In the genomic region with DNA sequence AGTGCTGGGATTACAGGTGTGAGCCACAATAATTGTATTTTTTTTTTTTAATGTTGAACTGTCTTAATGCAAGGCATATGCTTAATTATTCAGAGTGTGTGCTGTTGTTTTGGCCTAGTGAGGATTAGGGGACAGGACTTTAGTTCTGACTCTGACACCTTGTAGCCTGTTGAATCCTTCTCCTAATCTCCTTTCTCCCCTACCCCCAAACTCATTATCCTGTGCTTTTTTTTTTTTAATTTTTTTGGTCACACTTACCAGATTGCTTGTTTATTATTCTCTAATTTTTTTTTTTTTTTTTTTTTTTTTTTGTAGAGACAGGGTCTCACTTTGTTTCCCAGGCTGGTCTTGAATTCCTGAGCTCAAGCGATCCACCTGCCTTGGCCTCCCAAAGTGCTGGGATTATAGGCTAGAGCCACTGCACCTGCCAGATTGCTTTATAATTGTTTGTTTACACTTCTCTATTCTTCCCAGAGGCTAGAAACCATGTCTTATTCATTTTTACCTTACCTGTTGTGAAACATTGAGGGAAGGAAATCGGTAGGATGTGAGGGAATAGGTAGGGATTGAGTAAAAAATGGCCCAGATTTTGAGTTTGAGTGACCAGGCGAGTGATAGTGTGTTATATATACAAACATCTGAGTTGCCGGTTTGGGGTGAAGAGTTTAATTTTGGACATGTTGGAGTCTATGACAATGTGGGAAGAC, we compare ENCODE assay signal across 13 cellular contexts. TPM values are rescaled to one million over a fixed set of nuclear protein-coding genes. Genes with fewer than 3 reads are reported as not detected.
DNase-seq lines count a peak whose midpoint lies in the region; ATAC-seq and TF ChIP-seq lines count a peak whose summit lies in the region.
"Had no signal": no experiment of that assay in that cellular context is flagged by ENCODE, and none has a peak within 500 bp of the region (broad histone marks: within the 10 kb centered on the region; RNA-seq: fewer than 3 reads in every experiment).

No MANE protein-coding gene starts in this region.

- no peaks in the 10 kb centered on the region for H3K36me3 Mint-ChIP-seq in activated naive CD4-positive, alpha-beta T cell treated with anti-CD3 and anti-CD28 coated beads, Interleukin-2, amount 50 U/mL, for 72 hours

- H3K27ac ChIP-seq in RWPE2 (ENCODE audit: poor library complexity, severe bottlenecking) (peak overlapping the region; percentile 79), esophagus (ENCODE audit: low read depth in 2 of 2, low read length in 1 of 2) (peak overlapping the region; percentile 16 to 44)
- H3K27ac ChIP-seq: gastrocnemius medialis had no signal

- H3K9me3 ChIP-seq in RWPE2 (ENCODE audit: severe bottlenecking) = no peaks in the 10 kb centered on the region
- no peaks in the 10 kb centered on the region for H3K9me3 ChIP-seq in esophagus (ENCODE audit: control insufficient read depth in 2 of 2, insufficient read depth in 1 of 2, low read depth in 1 of 2, low read length in 1 of 2)
- H3K9me3 ChIP-seq: gastrocnemius medialis had no signal

- H3K27me3 ChIP-seq in RWPE2 (ENCODE audit: insufficient read depth, poor library complexity, severe bottlenecking) (no peaks in the 10 kb centered on the region), esophagus (ENCODE audit: control insufficient read depth in 1 of 2, insufficient read depth in 2 of 2, low read length in 2 of 2) (no peaks in the 10 kb centered on the region)
- H3K27me3 ChIP-seq: BLaER1 treated with 17β-estradiol and CSF1 and Interleukin-3, amounts not matched to agents 10 nM and 100 nM; dorsolateral prefrontal cortex; gastrocnemius medialis had no signal

- H3K36me3 ChIP-seq in RWPE2 (ENCODE audit: low read depth) (0 out of 2 replicates have a peak, but pooled peaks cover 3% of the 10 kb centered on the region), esophagus (ENCODE audit: control insufficient read depth in 2 of 2, insufficient read depth in 2 of 2, low read length in 1 of 2) (no peaks in the 10 kb centered on the region)
- H3K36me3 ChIP-seq: gastrocnemius medialis had no signal

- in situ Hi-C loops in GM13976 (cut with MboI; ENCODE audit: low sequenced_read_pairs, unreplicated experiment) = no loop called here

- DNase-seq in activated naive CD4-positive, alpha-beta T cell treated with anti-CD3 and anti-CD28 coated beads, Interleukin-2, amount 50 U/mL, for 72 hours (ENCODE audit: low spot score in 2 of 2) = no peak
- DNase-seq in activated naive CD4-positive, alpha-beta T cell treated with Interleukin-2 at 50 U/mL for 16 hours = no peak
- no peak for DNase-seq in RWPE2 (ENCODE audit: low spot score)
- DNase-seq in SK-N-DZ (ENCODE audit: low spot score) = no peak
- DNase-seq in stimulated activated CD4-positive, alpha-beta T cell treated with anti-CD3 and anti-CD28 coated beads, Interleukin-2, amount 100 ng/mL, for 48 hours = no peak
- no peak for DNase-seq in GM13976 (ENCODE audit: low spot score)
- no peak for DNase-seq in HCEC 1CT
- DNase-seq: dorsolateral prefrontal cortex, gastrocnemius medialis, nephron progenitor cell, Right ventricle myocardium superior had no signal

- H3K27ac Mint-ChIP-seq in activated naive CD4-positive, alpha-beta T cell treated with anti-CD3 and anti-CD28 coated beads, Interleukin-2, amount 50 U/mL, for 72 hours = peak overlapping the region; percentile 48 to 74

- WGBS in esophagus, 2 donors = 63 to 65% methylated on average over 4 of the region's 4 CpGs

- H3K4me3 ChIP-seq in RWPE2 (ENCODE audit: severe bottlenecking) (no peak overlapping the region), esophagus (ENCODE audit: low read depth in 1 of 2, low read length in 2 of 2) (no peak overlapping the region)
- H3K4me3 ChIP-seq: gastrocnemius medialis had no signal

- TF ChIP-seq CTCF in RWPE2 (IDR thresholded peaks at IDR 0.05; ENCODE audit: poor library complexity, severe bottlenecking) = no peak
- no peak for TF ChIP-seq CTCF in GM13976 (IDR thresholded peaks at IDR 0.05; ENCODE audit: borderline replicate concordance, control extremely low read depth, extremely low read depth, insufficient read depth, missing control alignments)

- no peak for ATAC-seq in activated naive CD4-positive, alpha-beta T cell treated with anti-CD3 and anti-CD28 coated beads, Interleukin-2, amount 50 U/mL, for 72 hours
- ATAC-seq in RWPE2 (ENCODE audit: low read depth) = no peak; the same call in 2 of the 3 replicates
- ATAC-seq: gastrocnemius medialis had no signal

- H3K9me3 Mint-ChIP-seq in activated naive CD4-positive, alpha-beta T cell treated with anti-CD3 and anti-CD28 coated beads, Interleukin-2, amount 50 U/mL, for 72 hours = no peaks in the 10 kb centered on the region
- H3K9me3 Mint-ChIP-seq: nephron progenitor cell had no signal

- H3K4me1 ChIP-seq in RWPE2 (ENCODE audit: insufficient read depth, poor library complexity, severe bottlenecking) (peaks cover 59% of the 10 kb centered on the region), esophagus (ENCODE audit: control insufficient read depth in 2 of 2, insufficient read depth in 2 of 2, low read length in 1 of 2) (peaks cover 2 to 10% of the 10 kb centered on the region in 2 donors)

RNA-seq across cellular contexts. Expression of a gene that starts 32.2 kb away (rescaled TPM):
- total RNA-seq in activated naive CD4-positive, alpha-beta T cell treated with anti-CD3 and anti-CD28 coated beads, Interleukin-2, amount 50 U/mL, for 72 hours = 10 to 100 TPM; 33.8 to 39.9 TPM
- polyA plus RNA-seq in esophagus = 10 to 100 TPM in 1 of 2 donors, 1 to 10 TPM in 1; 7.2 to 10.0 TPM
- 21.8 and 25.9 TPM in 2 replicates for polyA plus RNA-seq in SK-N-DZ (2014; cell fraction: cytosol; rRNA removed)
- polyA plus RNA-seq in SK-N-DZ (2014; cell fraction: nucleus; rRNA removed) = 14.7 and 20.2 TPM in 2 replicates
